In the genomic region with DNA sequence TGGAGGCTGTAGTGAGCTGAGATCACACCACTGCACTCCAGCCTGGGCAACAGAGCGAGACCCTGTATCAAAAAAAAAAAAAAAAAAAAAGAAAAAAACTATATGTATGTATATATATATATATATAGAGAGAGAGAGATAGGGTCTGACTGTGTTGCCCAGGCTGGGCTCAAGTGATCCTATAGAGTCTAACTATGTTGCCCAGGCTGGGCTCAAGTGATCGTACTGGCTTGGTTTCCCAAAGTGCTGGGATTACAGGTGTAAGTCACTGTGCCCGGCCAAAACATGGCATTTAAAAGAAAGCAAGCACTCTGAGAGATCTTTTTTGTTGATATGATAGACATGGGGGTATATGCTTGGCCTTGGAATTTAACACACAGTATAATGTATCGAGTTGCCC, we compare ENCODE assay signal across 1 cellular context.
TF ChIP-seq lines count a peak whose summit lies in the region.

No MANE protein-coding gene starts in this region.

TF ChIP-seq in endothelial cell of umbilical vein, 7 proteins besides CTCF, POLR2A, EP300 and RAD21:
- TF ChIP-seq POLR2AphosphoS5 (IDR thresholded peaks at IDR 0.05; ENCODE audit: insufficient read depth, low read depth, low read length) = no peak
- TF ChIP-seq GATA2 (IDR thresholded peaks at IDR 0.05; ENCODE audit: insufficient read depth, insufficient read length, low read depth, low read length) = no peak
